Comparison of ENCODE assay signal across 15 cellular contexts in genomic region chr2:180663016-180663471, GRCh38.
A peak's percentile ranks its signal among the peaks of the same experiment; 100 is the strongest.
DNase-seq lines count a peak whose midpoint lies in the region; ATAC-seq and TF ChIP-seq lines count a peak whose summit lies in the region.
"Had no signal": no experiment of that assay in that cellular context is flagged by ENCODE, and none has a peak within 500 bp of the region (broad histone marks: within the 10 kb centered on the region; RNA-seq: fewer than 3 reads in every experiment).

No MANE protein-coding gene starts in this region.

- H2AFZ ChIP-seq in neural progenitor cell (replicated peaks) = peak overlapping the region; percentile 17

- no peak overlapping the region for H3K4me2 ChIP-seq in neural progenitor cell

- H4K20me1 ChIP-seq in neural progenitor cell (ENCODE audit: low read depth) = no peaks in the 10 kb centered on the region

- ATAC-seq in GM18867 (IDR thresholded peaks at IDR 0.05; ENCODE audit: unreplicated experiment) = peak; percentile 49
- ATAC-seq: natural killer cell had no signal

- H3K27me3 Mint-ChIP-seq in neural progenitor cell (ENCODE audit: insufficient read depth, low read depth) = no peaks in the 10 kb centered on the region

- H3K4me1 Mint-ChIP-seq in neural progenitor cell = peaks cover 2% of the 10 kb centered on the region
- H3K4me1 Mint-ChIP-seq: natural killer cell had no signal

- no peak overlapping the region for H3K9ac ChIP-seq in neural progenitor cell

- no peaks in the 10 kb centered on the region for H3K9me3 ChIP-seq in neural progenitor cell (ENCODE audit: low read depth)
- H3K9me3 ChIP-seq: left ventricle myocardium inferior, sigmoid colon had no signal

- no peaks in the 10 kb centered on the region for H3K36me3 ChIP-seq in neural progenitor cell
- H3K36me3 ChIP-seq: left ventricle myocardium inferior, sigmoid colon had no signal

- no peaks in the 10 kb centered on the region for H3K36me3 Mint-ChIP-seq in neural progenitor cell
- H3K36me3 Mint-ChIP-seq: activated naive CD8-positive, alpha-beta T cell; natural killer cell had no signal

- no peaks in the 10 kb centered on the region for H3K9me3 Mint-ChIP-seq in neural progenitor cell
- H3K9me3 Mint-ChIP-seq: natural killer cell had no signal

- H3F3A ChIP-seq in neural progenitor cell (ENCODE audit: low read depth) = no peaks in the 10 kb centered on the region

- no peak overlapping the region for H3K4me3 Mint-ChIP-seq in neural progenitor cell
- H3K4me3 Mint-ChIP-seq: activated naive CD8-positive, alpha-beta T cell; natural killer cell had no signal

- H3K79me2 ChIP-seq in neural progenitor cell (ENCODE audit: low read depth) = no peaks in the 10 kb centered on the region

- H3K27me3 ChIP-seq in neural progenitor cell = no peaks in the 10 kb centered on the region
- H3K27me3 ChIP-seq: sigmoid colon had no signal

- H3K27ac Mint-ChIP-seq in neural progenitor cell = no peak overlapping the region
- H3K27ac Mint-ChIP-seq: activated naive CD8-positive, alpha-beta T cell; natural killer cell had no signal

- peak overlapping the region; percentile 31 for H3K4me3 ChIP-seq in LNCaP clone FGC (ENCODE audit: low read depth, low read length)
- no peak overlapping the region for H3K4me3 ChIP-seq in neural progenitor cell
- H3K4me3 ChIP-seq: left ventricle myocardium inferior, sigmoid colon had no signal

- no peak for DNase-seq in LNCaP clone FGC (ENCODE audit: low read depth)
- DNase-seq in astrocyte of the hippocampus (ENCODE audit: low read depth, low spot score) = peak; percentile 17
- no peak for DNase-seq in neural progenitor cell (ENCODE audit: low spot score)
- no peak for DNase-seq in stimulated activated CD4-positive, alpha-beta T cell treated with anti-CD3 and anti-CD28 coated beads, Interleukin-1b, Interleukin-23, amount 100 ng/mL, for 48 hours
- DNase-seq in NCI-H2029 (lab: John Stamatoyannopoulos, UW) = no peak
- DNase-seq in activated naive CD4-positive, alpha-beta T cell (lab: John Stamatoyannopoulos, UW) = no peak
- DNase-seq: activated CD4-positive, CD25-positive, alpha-beta regulatory T cell; activated CD8-positive, alpha-beta memory T cell treated with anti-CD3 and anti-CD28 coated beads, Interleukin-2, amount 50 U/mL, for 4 hours; left ventricle myocardium inferior; natural killer cell; NCI-H1092; sigmoid colon; stimulated activated naive CD4-positive, alpha-beta T cell treated with Interleukin-2 at 50 U/mL for 16 hours had no signal

- no peaks in the 10 kb centered on the region for H3K4me1 ChIP-seq in neural progenitor cell
- H3K4me1 ChIP-seq: left ventricle myocardium inferior had no signal

- TF ChIP-seq CTCF in LNCaP clone FGC (IDR thresholded peaks at IDR 0.05; ENCODE audit: control insufficient read depth, extremely low read depth, insufficient read depth) (no peak), neural progenitor cell (IDR thresholded peaks at IDR 0.05) (no peak)

- H3K27ac ChIP-seq in neural progenitor cell = no peak overlapping the region
- H3K27ac ChIP-seq: left ventricle myocardium inferior, sigmoid colon had no signal
